ENCODE assay signal across 22 cellular contexts in genomic region chr3:120796944-120797343, GRCh38.
"Had no signal": no experiment of that assay in that cellular context is flagged by ENCODE, and none has a peak within 500 bp of the region (broad histone marks: within the 10 kb centered on the region; RNA-seq: fewer than 3 reads in every experiment).

No MANE protein-coding gene starts in this region.

- H3K27ac ChIP-seq: heart left ventricle, hepatocyte, left ventricle myocardium inferior, lower lobe of right lung, neutrophil, pancreas, right lobe of liver, testis, tibial artery had no signal

- H3K4me3 ChIP-seq: dorsolateral prefrontal cortex, heart left ventricle, hepatocyte, left ventricle myocardium inferior, lower lobe of right lung, pancreas, right lobe of liver, testis, tibial artery had no signal

- H3K4me1 ChIP-seq: heart left ventricle, left ventricle myocardium inferior, lower lobe of right lung, pancreas, right lobe of liver, testis, tibial artery had no signal

- DNase-seq: dorsolateral prefrontal cortex; effector CD4-positive, alpha-beta T cell; heart left ventricle; kidney; left cardiac atrium; left ventricle myocardium inferior; lower lobe of right lung; natural killer cell; pancreas; right lobe of liver; stimulated activated CD4-positive, alpha-beta T cell treated with anti-CD3 and anti-CD28 coated beads, Interleukin-4, amount 100 ng/mL, for 4 hours; stimulated activated naive CD8-positive, alpha-beta T cell treated with anti-CD3 and anti-CD28 coated beads, Interleukin-15, Interleukin-2, amounts not matched to agents 100 U/mL and 50 U/mL, for 24 hours; substantia nigra; testis; tibial artery had no signal

- H3K9me3 ChIP-seq: heart left ventricle, left ventricle myocardium inferior, lower lobe of right lung, neutrophil, pancreas, right lobe of liver, testis, tibial artery had no signal

- H3K36me3 ChIP-seq: heart left ventricle, left ventricle myocardium inferior, lower lobe of right lung, neutrophil, pancreas, right lobe of liver, tibial artery had no signal

- H3K9me3 Mint-ChIP-seq: natural killer cell; neural crest cell; stimulated activated memory B cell treated with anti-CD40 and anti-IgM and Interleukin-4, amounts not matched to agents 10 μg/mL and 1 μg/mL and 100 μg/mL, for 72 hours; type B pancreatic cell had no signal

- H3K4me2 ChIP-seq: hepatocyte had no signal

- H3K27ac Mint-ChIP-seq: natural killer cell; stimulated activated memory B cell treated with anti-CD40 and anti-IgM and Interleukin-4, amounts not matched to agents 10 μg/mL and 1 μg/mL and 100 μg/mL, for 72 hours; type B pancreatic cell had no signal

- H2AFZ ChIP-seq: hepatocyte had no signal

- H3K27me3 Mint-ChIP-seq: stimulated activated memory B cell treated with anti-CD40 and anti-IgM and Interleukin-4, amounts not matched to agents 10 μg/mL and 1 μg/mL and 100 μg/mL, for 72 hours; type B pancreatic cell had no signal

- H3K4me3 Mint-ChIP-seq: natural killer cell; neural crest cell; stimulated activated memory B cell treated with anti-CD40 and anti-IgM and Interleukin-4, amounts not matched to agents 10 μg/mL and 1 μg/mL and 100 μg/mL, for 72 hours; type B pancreatic cell had no signal

- ATAC-seq: heart left ventricle; left cardiac atrium; lower lobe of right lung; natural killer cell; pancreas; right lobe of liver; stimulated activated memory B cell treated with anti-CD40 and anti-IgM and Interleukin-4, amounts not matched to agents 10 μg/mL and 1 μg/mL and 100 μg/mL, for 72 hours; stimulated activated naive CD8-positive, alpha-beta T cell treated with anti-CD3 and anti-CD28 coated beads, Interleukin-15, Interleukin-2, amounts not matched to agents 100 U/mL and 50 U/mL, for 24 hours had no signal

- FAIRE-seq: colon, frontal cortex, kidney, pancreas had no signal

- H3K4me1 Mint-ChIP-seq: natural killer cell; stimulated activated memory B cell treated with anti-CD40 and anti-IgM and Interleukin-4, amounts not matched to agents 10 μg/mL and 1 μg/mL and 100 μg/mL, for 72 hours had no signal

- H3K79me2 ChIP-seq: hepatocyte had no signal

- H3K27me3 ChIP-seq: dorsolateral prefrontal cortex, hepatocyte, pancreas, right lobe of liver, testis, tibial artery had no signal

- H3K36me3 Mint-ChIP-seq: natural killer cell; stimulated activated memory B cell treated with anti-CD40 and anti-IgM and Interleukin-4, amounts not matched to agents 10 μg/mL and 1 μg/mL and 100 μg/mL, for 72 hours; type B pancreatic cell had no signal
